In the genomic region with DNA sequence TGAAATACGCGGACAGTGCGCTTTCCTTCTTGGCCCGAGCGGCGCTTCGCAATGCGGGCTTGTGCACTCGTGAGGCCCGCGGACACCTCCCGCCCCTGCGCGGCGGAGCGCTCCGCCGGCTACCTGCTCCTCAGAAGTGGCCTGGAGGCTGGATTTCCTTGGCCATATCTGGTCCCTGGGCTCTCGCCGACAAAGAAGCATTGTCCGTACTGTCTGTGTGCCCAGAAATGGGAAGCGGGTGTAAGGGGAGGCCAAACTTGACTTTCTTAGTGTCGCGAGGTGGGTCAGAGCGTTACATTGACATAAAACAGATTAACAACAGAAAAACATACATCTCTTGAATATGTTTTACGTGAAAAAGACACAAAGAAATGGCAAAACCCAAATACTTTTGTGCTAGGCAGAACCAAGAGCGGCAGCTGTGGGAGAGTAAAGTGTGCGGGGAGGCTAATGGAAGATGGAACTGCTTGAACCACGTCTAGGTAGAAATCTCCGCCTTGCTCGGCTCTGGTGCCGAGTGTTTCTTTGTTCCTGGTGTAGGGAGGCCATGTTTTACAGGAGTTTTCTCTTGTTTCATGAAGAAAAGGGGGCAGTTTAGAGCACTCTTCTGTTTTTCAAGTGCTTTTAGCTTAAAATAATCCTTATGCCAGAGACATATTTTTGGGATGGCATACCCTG, we compare ENCODE assay signal across 7 cellular contexts. TPM values are rescaled to one million over a fixed set of nuclear protein-coding genes. Genes with fewer than 3 reads are reported as not detected.
A peak's percentile ranks its signal among the peaks of the same experiment; 100 is the strongest.
DNase-seq lines count a peak whose midpoint lies in the region; ATAC-seq and TF ChIP-seq lines count a peak whose summit lies in the region.

No MANE protein-coding gene starts in this region.

- no peak for TF ChIP-seq EP300 in sigmoid colon (IDR thresholded peaks at IDR 0.05)

- DNase-seq in NCI-H146 treated with DMSO at 0.1 percent for 48 hours (lab: John Stamatoyannopoulos, UW; ENCODE audit: unreplicated experiment) (peak; percentile 31), left cardiac atrium (no peak), sigmoid colon (no peak), 8988T (no peak)
- DNase-seq in activated T-helper 2 cell treated with anti-CD3 and anti-CD28 coated beads, Interferon-gamma antibody, Interleukin-2, Interleukin-4, amounts not matched to agents 10 μg/mL and 5 μg/mL and 100 μg/mL, durations not matched to agents 14 hours and 24 hours and 36 hours (ENCODE audit: low spot score) = no peak

- H3K27me3 Mint-ChIP-seq in activated T-helper 2 cell treated with anti-CD3 and anti-CD28 coated beads, Interferon-gamma antibody, Interleukin-2, Interleukin-4, amounts not matched to agents 10 μg/mL and 5 μg/mL and 100 μg/mL, durations not matched to agents 14 hours and 24 hours and 36 hours (ENCODE audit: low read depth) = peaks cover 2% of the 10 kb centered on the region

- no peak for TF ChIP-seq CTCF in sigmoid colon (IDR thresholded peaks at IDR 0.05)

- intact Hi-C loops in activated T-helper 2 cell treated with anti-CD3 and anti-CD28 coated beads, Interferon-gamma antibody, Interleukin-2, Interleukin-4, amounts not matched to agents 10 μg/mL and 5 μg/mL and 100 μg/mL, durations not matched to agents 14 hours and 24 hours and 36 hours (cut with micrococcal nuclease) = loop anchor here (1.0 to 5.0 kb wide), 9 partner anchors 18 to 740 kb away; a partner anchor contains a TSS
- intact Hi-C loops in left cardiac atrium (cut with DNase I) (no loop called here), sigmoid colon (cut with DNase I) (loop anchor here (5.0 to 10.0 kb wide), 7 partner anchors 46 to 688 kb away; a partner anchor contains a TSS)

- no peaks in the 10 kb centered on the region for H3K36me3 ChIP-seq in sigmoid colon

- H3K4me3 Mint-ChIP-seq in activated T-helper 2 cell treated with anti-CD3 and anti-CD28 coated beads, Interferon-gamma antibody, Interleukin-2, Interleukin-4, amounts not matched to agents 10 μg/mL and 5 μg/mL and 100 μg/mL, durations not matched to agents 14 hours and 24 hours and 36 hours (ENCODE audit: low read depth) = peak overlapping the region; percentile 97

- no peaks in the 10 kb centered on the region for H3K9me3 ChIP-seq in sigmoid colon

- H3K27ac ChIP-seq in sigmoid colon = peak overlapping the region; percentile 93 to 99 (median 96)

- WGBS in sigmoid colon, 2 donors = 1% methylated on average over 32 of the region's 32 CpGs

- no peaks in the 10 kb centered on the region for H3K27me3 ChIP-seq in sigmoid colon

- peak overlapping the region; percentile 98 for H3K27ac Mint-ChIP-seq in activated T-helper 2 cell treated with anti-CD3 and anti-CD28 coated beads, Interferon-gamma antibody, Interleukin-2, Interleukin-4, amounts not matched to agents 10 μg/mL and 5 μg/mL and 100 μg/mL, durations not matched to agents 14 hours and 24 hours and 36 hours

- H3K4me1 Mint-ChIP-seq in activated T-helper 2 cell treated with anti-CD3 and anti-CD28 coated beads, Interferon-gamma antibody, Interleukin-2, Interleukin-4, amounts not matched to agents 10 μg/mL and 5 μg/mL and 100 μg/mL, durations not matched to agents 14 hours and 24 hours and 36 hours (ENCODE audit: low read depth) = peaks cover 18% of the 10 kb centered on the region

- peaks cover 0 to 22% (median 18%) of the 10 kb centered on the region in 4 donors for H3K4me1 ChIP-seq in sigmoid colon

- H3K36me3 Mint-ChIP-seq in activated T-helper 2 cell treated with anti-CD3 and anti-CD28 coated beads, Interferon-gamma antibody, Interleukin-2, Interleukin-4, amounts not matched to agents 10 μg/mL and 5 μg/mL and 100 μg/mL, durations not matched to agents 14 hours and 24 hours and 36 hours (ENCODE audit: low read depth) = peaks cover 12% of the 10 kb centered on the region

- peak overlapping the region; percentile 62 to 94 (median 74) for H3K4me3 ChIP-seq in sigmoid colon

- ATAC-seq in GM18517 (IDR thresholded peaks at IDR 0.05; ENCODE audit: unreplicated experiment) = peak; percentile 8
- peak; percentile 17 for ATAC-seq in HG02678 (IDR thresholded peaks at IDR 0.05; ENCODE audit: unreplicated experiment)
- ATAC-seq in left cardiac atrium = peak; percentile 12 to 37

- no peaks in the 10 kb centered on the region for H3K9me3 Mint-ChIP-seq in activated T-helper 2 cell treated with anti-CD3 and anti-CD28 coated beads, Interferon-gamma antibody, Interleukin-2, Interleukin-4, amounts not matched to agents 10 μg/mL and 5 μg/mL and 100 μg/mL, durations not matched to agents 14 hours and 24 hours and 36 hours

- TF ChIP-seq POLR2A in sigmoid colon (IDR thresholded peaks at IDR 0.05) = peak in 1 of 2 donors; percentile 18

RNA-seq across cellular contexts. Expression of a gene that starts 1.5 kb away (rescaled TPM):
- total RNA-seq in activated T-helper 2 cell treated with anti-CD3 and anti-CD28 coated beads, Interferon-gamma antibody, Interleukin-2, Interleukin-4, amounts not matched to agents 10 μg/mL and 5 μg/mL and 100 μg/mL, durations not matched to agents 14 hours and 24 hours and 36 hours = 8.6 and 9.5 TPM in 2 replicates
- 10 to 100 TPM in 1 of 2 donors, 1 to 10 TPM in 1; 6.7 to 10.9 TPM for total RNA-seq in left cardiac atrium
- 1 to 10 TPM; 5.9 to 8.9 (median 7.7) TPM for total RNA-seq in sigmoid colon
- 1 to 10 TPM; 6.0 to 9.6 (median 9.6) TPM for polyA plus RNA-seq in sigmoid colon

Comparison
In these comparisons a context has a peak if more than half of its experiments do, and no peak if none do; other contexts are left out.
1. intact Hi-C loops: an anchor here in activated T-helper 2 cell treated with anti-CD3 and anti-CD28 coated beads, Interferon-gamma antibody, Interleukin-2, Interleukin-4, amounts not matched to agents 10 μg/mL and 5 μg/mL and 100 μg/mL, durations not matched to agents 14 hours and 24 hours and 36 hours (1.0 to 5.0 kb wide) and sigmoid colon (5.0 to 10.0 kb wide); none called in left cardiac atrium.